23 cellular contexts compared by ENCODE assay signal in the genomic region with DNA sequence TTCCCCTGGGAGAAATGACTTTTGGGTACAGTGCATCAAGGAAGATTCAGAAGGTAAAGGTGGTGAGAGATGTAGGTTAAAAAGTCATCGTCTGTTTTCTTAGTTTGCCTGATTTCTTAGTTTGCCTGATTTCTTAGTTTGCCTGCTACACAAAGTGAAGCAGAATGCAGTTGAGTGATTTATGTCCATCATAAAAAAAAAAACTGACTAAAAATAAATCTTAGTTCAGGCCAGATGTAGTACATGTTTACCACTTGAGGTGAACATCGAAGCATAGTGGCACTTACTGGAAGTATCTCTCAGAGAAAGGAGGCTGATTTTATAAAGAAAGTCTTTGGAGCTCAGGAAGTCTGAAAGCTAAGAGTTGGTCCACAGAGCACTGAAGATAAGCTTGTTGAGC.
"Had no signal": no experiment of that assay in that cellular context is flagged by ENCODE, and none has a peak within 500 bp of the region (broad histone marks: within the 10 kb centered on the region; RNA-seq: fewer than 3 reads in every experiment).

No MANE protein-coding gene starts in this region.

- H3K4me3 Mint-ChIP-seq: activated CD4-positive, alpha-beta memory T cell treated with anti-CD3 and anti-CD28 coated beads, Interleukin-2, amount 10 ng/mL, durations not matched to agents 7 days and 5 days; activated T-cell treated with anti-CD3 and anti-CD28 coated beads, Interleukin-2, amount 50 U/mL, for 24 hours; memory B cell; natural killer cell had no signal

- DNase-seq: activated CD4-positive, alpha-beta memory T cell treated with anti-CD3 and anti-CD28 coated beads, Interleukin-2, amount 10 ng/mL, durations not matched to agents 7 days and 5 days; activated CD4-positive, alpha-beta T cell treated with anti-CD3 and anti-CD28 coated beads for 4 hours; activated effector memory CD4-positive, alpha-beta T cell treated with Interleukin-2 at 50 U/mL for 16 hours; activated T-cell treated with anti-CD3 and anti-CD28 coated beads, Interleukin-2, amount 50 U/mL, for 24 hours; amygdala; body of pancreas; cortex of kidney; effector CD4-positive, alpha-beta T cell; foreskin keratinocyte; glutamatergic neuron; kidney glomerular epithelial cell; left ventricle myocardium superior; mucosa of descending colon; natural killer cell; posterior cingulate gyrus; right cardiac atrium; stimulated activated CD4-positive, alpha-beta T cell treated with anti-CD3 and anti-CD28 coated beads, Interleukin-4, amount 100 ng/mL, for 4 hours; stimulated activated CD8-positive, alpha-beta memory T cell treated with anti-CD3 and anti-CD28 coated beads, Interleukin-4, amount 100 ng/mL, for 48 hours; stimulated activated naive CD8-positive, alpha-beta T cell treated with anti-CD3 and anti-CD28 coated beads, Interleukin-15, Interleukin-2, amounts not matched to agents 100 U/mL and 50 U/mL, for 24 hours; upper lobe of left lung; WERI-Rb-1 had no signal

- H3K4me3 ChIP-seq: body of pancreas, mucosa of descending colon, upper lobe of left lung had no signal

- H3K9me3 Mint-ChIP-seq: activated CD4-positive, alpha-beta memory T cell treated with anti-CD3 and anti-CD28 coated beads, Interleukin-2, amount 10 ng/mL, durations not matched to agents 7 days and 5 days; activated naive CD4-positive, alpha-beta T cell treated with anti-CD3 and anti-CD28 coated beads, Interleukin-2, amount 50 U/mL, for 72 hours; activated T-cell treated with anti-CD3 and anti-CD28 coated beads, Interleukin-2, amount 50 U/mL, for 24 hours; memory B cell; natural killer cell had no signal

- H3K9me3 ChIP-seq: body of pancreas, mucosa of descending colon, upper lobe of left lung had no signal

- H3K27me3 Mint-ChIP-seq: activated CD4-positive, alpha-beta memory T cell treated with anti-CD3 and anti-CD28 coated beads, Interleukin-2, amount 10 ng/mL, durations not matched to agents 7 days and 5 days; activated T-cell treated with anti-CD3 and anti-CD28 coated beads, Interleukin-2, amount 50 U/mL, for 24 hours; memory B cell had no signal

- ATAC-seq: activated naive CD4-positive, alpha-beta T cell treated with anti-CD3 and anti-CD28 coated beads, Interleukin-2, amount 50 U/mL, for 72 hours; body of pancreas; foreskin keratinocyte; left ventricle myocardium superior; mucosa of descending colon; natural killer cell; right cardiac atrium; stimulated activated naive CD8-positive, alpha-beta T cell treated with anti-CD3 and anti-CD28 coated beads, Interleukin-15, Interleukin-2, amounts not matched to agents 100 U/mL and 50 U/mL, for 24 hours had no signal

- H3K27me3 ChIP-seq: body of pancreas, foreskin keratinocyte, upper lobe of left lung had no signal

- H3K27ac ChIP-seq: body of pancreas, foreskin keratinocyte, upper lobe of left lung, WERI-Rb-1 had no signal

- H3K4me1 ChIP-seq: foreskin keratinocyte had no signal

- H3K36me3 Mint-ChIP-seq: natural killer cell had no signal

- H3K27ac Mint-ChIP-seq: activated CD4-positive, alpha-beta memory T cell treated with anti-CD3 and anti-CD28 coated beads, Interleukin-2, amount 10 ng/mL, durations not matched to agents 7 days and 5 days; activated T-cell treated with anti-CD3 and anti-CD28 coated beads, Interleukin-2, amount 50 U/mL, for 24 hours had no signal

- H3K36me3 ChIP-seq: upper lobe of left lung, WERI-Rb-1 had no signal
